Comparison of ENCODE assay signal across 9 cellular contexts in genomic region chr6:13273931-13274706, GRCh38. TPM values are rescaled to one million over a fixed set of nuclear protein-coding genes. Genes with fewer than 3 reads are reported as not detected.
DNase-seq lines count a peak whose midpoint lies in the region; ATAC-seq and TF ChIP-seq lines count a peak whose summit lies in the region.
"Had no signal": no experiment of that assay in that cellular context is flagged by ENCODE, and none has a peak within 500 bp of the region (broad histone marks: within the 10 kb centered on the region; RNA-seq: fewer than 3 reads in every experiment).

No MANE protein-coding gene starts in this region.

- intact Hi-C loops in uterus (cut with DNase I; ENCODE audit: low total_unique reads) = no loop called here

- H3K36me3 ChIP-seq in suprapubic skin = peaks cover 9% of the 10 kb centered on the region
- no peaks in the 10 kb centered on the region for H3K36me3 ChIP-seq in uterus

- TF ChIP-seq EP300 in suprapubic skin (IDR thresholded peaks at IDR 0.05) = no peak

- 74% methylated on average over 21 of the region's 21 CpGs for WGBS in suprapubic skin

- peaks cover 3% of the 10 kb centered on the region for H3K4me1 ChIP-seq in suprapubic skin
- H3K4me1 ChIP-seq in uterus = no peaks in the 10 kb centered on the region

- TF ChIP-seq POLR2A in GM18505 (IDR thresholded peaks at IDR 0.05; ENCODE audit: borderline replicate concordance, extremely low read depth, insufficient read depth, insufficient read length) = peak; percentile 45
- TF ChIP-seq POLR2A in suprapubic skin (IDR thresholded peaks at IDR 0.05) = no peak
- no peak for TF ChIP-seq POLR2A in uterus (IDR thresholded peaks at IDR 0.05)

- ATAC-seq in GM18505 (IDR thresholded peaks at IDR 0.05; ENCODE audit: unreplicated experiment) (peak; percentile 53), HG03097 (IDR thresholded peaks at IDR 0.05; ENCODE audit: low FRiP score, unreplicated experiment) (peak; percentile 37)

- H3K27me3 ChIP-seq in suprapubic skin (no peaks in the 10 kb centered on the region), uterus (no peaks in the 10 kb centered on the region)

- TF ChIP-seq CTCF in suprapubic skin (IDR thresholded peaks at IDR 0.05) (no peak), uterus (IDR thresholded peaks at IDR 0.05) (no peak)

- H3K4me3 ChIP-seq in suprapubic skin = no peak overlapping the region
- H3K4me3 ChIP-seq in uterus = no peak overlapping the region

- no peak overlapping the region for H3K27ac ChIP-seq in suprapubic skin
- H3K27ac ChIP-seq in uterus = no peak overlapping the region
- H3K27ac ChIP-seq: epithelial cell of prostate had no signal

- H3K9me3 ChIP-seq in suprapubic skin (no peaks in the 10 kb centered on the region), uterus (no peaks in the 10 kb centered on the region)

- DNase-seq in activated CD4-positive, alpha-beta T cell treated with anti-CD3 and anti-CD28 coated beads for 1 hour = peak; percentile 33
- DNase-seq in effector CD8-positive, alpha-beta T cell (lab: John Stamatoyannopoulos, UW) = peak; percentile 12
- DNase-seq in stimulated activated CD8-positive, alpha-beta memory T cell treated with anti-CD3 and anti-CD28 coated beads, Interleukin-12 subunit alpha, Interleukin-12 subunit beta, amount 100 ng/mL, for 1 hour (ENCODE audit: low read depth) = peak; percentile 37
- DNase-seq in cerebellar cortex (ENCODE audit: low spot score) (no peak), suprapubic skin (ENCODE audit: low spot score in 2 of 2) (no peak), uterus (no peak)

RNA-seq across cellular contexts. Expression of gene TBC1D7, which starts 54.2 kb away (rescaled TPM):
- total RNA-seq in suprapubic skin (10 to 100 TPM in 3 of 4 donors, 1 to 10 TPM in 1; 8.3 to 15.4 (median 12.2) TPM), uterus (10 to 100 TPM in 2 of 4 donors, 1 to 10 TPM in 1, not detected in 1; 4.4 to 23.6 (median 12.5) TPM)

Comparison
In these comparisons a context has a peak if more than half of its experiments do, and no peak if none do; other contexts are left out.
1. DNase-seq: peak in activated CD4-positive, alpha-beta T cell treated with anti-CD3 and anti-CD28 coated beads for 1 hour (single experiment), effector CD8-positive, alpha-beta T cell (single experiment) and stimulated activated CD8-positive, alpha-beta memory T cell treated with anti-CD3 and anti-CD28 coated beads, Interleukin-12 subunit alpha, Interleukin-12 subunit beta, amount 100 ng/mL, for 1 hour (single experiment); none in cerebellar cortex (single experiment), suprapubic skin (0 of 2) and uterus (0 of 2).